11 cellular contexts compared by ENCODE assay signal in genomic region chr16:15757075-15757386, GRCh38.
"Had no signal": no experiment of that assay in that cellular context is flagged by ENCODE, and none has a peak within 500 bp of the region (broad histone marks: within the 10 kb centered on the region; RNA-seq: fewer than 3 reads in every experiment).

No MANE protein-coding gene starts in this region.

- H3K36me3 ChIP-seq: colonic mucosa, right lobe of liver, upper lobe of right lung had no signal

- ATAC-seq: activated CD4-positive, CD25-positive, alpha-beta regulatory T cell treated with anti-CD3 and anti-CD28 coated beads, Interleukin-2, amount 50 U/mL, for 24 hours; body of pancreas; left cardiac atrium had no signal

- H3K4me3 ChIP-seq: body of pancreas, colonic mucosa, lower lobe of right lung, psoas muscle, right lobe of liver, spleen, stomach, testis, upper lobe of right lung had no signal

- H3K4me1 ChIP-seq: body of pancreas, colonic mucosa, lower lobe of right lung, psoas muscle, right lobe of liver, spleen, stomach, testis, upper lobe of right lung had no signal

- H3K27ac ChIP-seq: body of pancreas, colonic mucosa, lower lobe of right lung, psoas muscle, right lobe of liver, spleen, stomach, testis, upper lobe of right lung had no signal

- H3K27me3 ChIP-seq: body of pancreas, colonic mucosa, right lobe of liver, testis, upper lobe of right lung had no signal

- H3K9me3 ChIP-seq: body of pancreas, colonic mucosa, lower lobe of right lung, psoas muscle, right lobe of liver, stomach, testis, upper lobe of right lung had no signal

- DNase-seq: spleen, upper lobe of right lung had no signal
